ENCODE assay signal across 1 cellular context in genomic region chr6:28922841-28923317, GRCh38.
TF ChIP-seq lines count a peak whose summit lies in the region.

No MANE protein-coding gene starts in this region.

TF ChIP-seq in GM12878, 131 proteins besides CTCF, POLR2A, EP300 and RAD21 (continued from another document and continues in another):
- TF ChIP-seq, protein P1, sequence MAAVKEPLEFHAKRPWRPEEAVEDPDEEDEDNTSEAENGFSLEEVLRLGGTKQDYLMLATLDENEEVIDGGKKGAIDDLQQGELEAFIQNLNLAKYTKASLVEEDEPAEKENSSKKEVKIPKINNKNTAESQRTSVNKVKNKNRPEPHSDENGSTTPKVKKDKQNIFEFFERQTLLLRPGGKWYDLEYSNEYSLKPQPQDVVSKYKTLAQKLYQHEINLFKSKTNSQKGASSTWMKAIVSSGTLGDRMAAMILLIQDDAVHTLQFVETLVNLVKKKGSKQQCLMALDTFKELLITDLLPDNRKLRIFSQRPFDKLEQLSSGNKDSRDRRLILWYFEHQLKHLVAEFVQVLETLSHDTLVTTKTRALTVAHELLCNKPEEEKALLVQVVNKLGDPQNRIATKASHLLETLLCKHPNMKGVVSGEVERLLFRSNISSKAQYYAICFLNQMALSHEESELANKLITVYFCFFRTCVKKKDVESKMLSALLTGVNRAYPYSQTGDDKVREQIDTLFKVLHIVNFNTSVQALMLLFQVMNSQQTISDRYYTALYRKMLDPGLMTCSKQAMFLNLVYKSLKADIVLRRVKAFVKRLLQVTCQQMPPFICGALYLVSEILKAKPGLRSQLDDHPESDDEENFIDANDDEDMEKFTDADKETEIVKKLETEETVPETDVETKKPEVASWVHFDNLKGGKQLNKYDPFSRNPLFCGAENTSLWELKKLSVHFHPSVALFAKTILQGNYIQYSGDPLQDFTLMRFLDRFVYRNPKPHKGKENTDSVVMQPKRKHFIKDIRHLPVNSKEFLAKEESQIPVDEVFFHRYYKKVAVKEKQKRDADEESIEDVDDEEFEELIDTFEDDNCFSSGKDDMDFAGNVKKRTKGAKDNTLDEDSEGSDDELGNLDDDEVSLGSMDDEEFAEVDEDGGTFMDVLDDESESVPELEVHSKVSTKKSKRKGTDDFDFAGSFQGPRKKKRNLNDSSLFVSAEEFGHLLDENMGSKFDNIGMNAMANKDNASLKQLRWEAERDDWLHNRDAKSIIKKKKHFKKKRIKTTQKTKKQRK (IDR thresholded peaks at IDR 0.05; ENCODE audit: low read depth, low read length), result no peak
- TF ChIP-seq WRNIP1 (IDR thresholded peaks at IDR 0.05; ENCODE audit: borderline replicate concordance, low read depth, low read length) (no peak), PAX5 (IDR thresholded peaks at IDR 0.05; ENCODE audit: borderline replicate concordance, low read depth, low read length) (no peak), CUX1 (IDR thresholded peaks at IDR 0.05; ENCODE audit: insufficient replicate concordance, low read depth, low read length) (no peak), SUPT20H (IDR thresholded peaks at IDR 0.05; ENCODE audit: borderline replicate concordance, control insufficient read depth, low read depth, low read length) (no peak), SREBF2 (IDR thresholded peaks at IDR 0.05; ENCODE audit: low read length) (no peak), STAT1 (conservative IDR thresholded peaks at IDR 0.05) (no peak), SMARCA5 (IDR thresholded peaks at IDR 0.05) (0 out of 2 replicates have a peak, but pooled peaks have one; percentile 2), MAX (IDR thresholded peaks at IDR 0.05; ENCODE audit: low read depth, low read length) (no peak), ZNF274 (IDR thresholded peaks at IDR 0.05; ENCODE audit: insufficient read depth, insufficient read length) (no peak), BCL3 (IDR thresholded peaks at IDR 0.05; ENCODE audit: borderline replicate concordance, insufficient read depth, low read depth, low read length, poor library complexity, severe bottlenecking) (no peak), ZBTB4 (CRISPR knock-in tag; IDR thresholded peaks at IDR 0.05) (no peak), TARDBP (IDR thresholded peaks at IDR 0.05; ENCODE audit: borderline replicate concordance) (no peak), SREBF1 (IDR thresholded peaks at IDR 0.05; ENCODE audit: low read length) (no peak), NR2C2 (IDR thresholded peaks at IDR 0.05; ENCODE audit: borderline replicate concordance, control insufficient read depth, insufficient read length, low read depth) (no peak), FOXK2 (IDR thresholded peaks at IDR 0.05) (peak; percentile 32; the same call in 1 of the 2 replicates), ETV6 (conservative IDR thresholded peaks at IDR 0.05 in 1 of 2, IDR thresholded peaks at IDR 0.05 in 1 of 2; ENCODE audit: borderline replicate concordance in 1 of 2, low read depth in 1 of 2) (peak in 1 of 2 experiments; percentile 69; a peak in 1 of 4 replicates), CREM (IDR thresholded peaks at IDR 0.05; ENCODE audit: low read depth) (peak; percentile 36; the same call in 1 of the 2 replicates), FOS (IDR thresholded peaks at IDR 0.05; ENCODE audit: borderline replicate concordance, extremely low read depth, insufficient read length) (no peak), IRF5 (IDR thresholded peaks at IDR 0.05; ENCODE audit: borderline replicate concordance) (no peak), SRF (IDR thresholded peaks at IDR 0.05; ENCODE audit: low read depth in 2 of 2, low read length in 2 of 2) (no peak), POLR2AphosphoS2 (IDR thresholded peaks at IDR 0.05; ENCODE audit: low read depth, low read length) (no peak), MYB (IDR thresholded peaks at IDR 0.05; ENCODE audit: borderline replicate concordance, low read depth, low read length) (no peak), LARP7 (IDR thresholded peaks at IDR 0.05) (no peak; the same call in 1 of the 2 replicates), MEF2B (IDR thresholded peaks at IDR 0.05; ENCODE audit: partially characterized antibody, poor library complexity, severe bottlenecking) (peak; percentile 16), TBL1XR1 (IDR thresholded peaks at IDR 0.05; ENCODE audit: low read depth, low read length) (no peak), BHLHE40 (IDR thresholded peaks at IDR 0.05; ENCODE audit: borderline replicate concordance in 1 of 2, low read depth in 2 of 2, low read length in 1 of 2) (no peak), SP1 (IDR thresholded peaks at IDR 0.05; ENCODE audit: low read depth, low read length) (no peak), NFYA (IDR thresholded peaks at IDR 0.05; ENCODE audit: borderline replicate concordance, low read depth, low read length) (no peak), PML (IDR thresholded peaks at IDR 0.05; ENCODE audit: low read length) (no peak; the same call in 1 of the 2 replicates), HDAC2 (IDR thresholded peaks at IDR 0.05) (no peak), GATAD2B (conservative IDR thresholded peaks at IDR 0.05; ENCODE audit: low read depth) (no peak), BACH1 (IDR thresholded peaks at IDR 0.05; ENCODE audit: borderline replicate concordance) (no peak; the same call in 1 of the 2 replicates), NR2F1 (conservative IDR thresholded peaks at IDR 0.05) (no peak), YY1 (IDR thresholded peaks at IDR 0.05; ENCODE audit: low read depth, low read length) (peak; percentile 93), ZZZ3 (IDR thresholded peaks at IDR 0.05; ENCODE audit: control insufficient read depth, insufficient read length, low read depth) (no peak), RBBP5 (conservative IDR thresholded peaks at IDR 0.05) (no peak), SMC3 (IDR thresholded peaks at IDR 0.05; ENCODE audit: borderline replicate concordance, low read length) (no peak)
- TF ChIP-seq, protein P2, sequence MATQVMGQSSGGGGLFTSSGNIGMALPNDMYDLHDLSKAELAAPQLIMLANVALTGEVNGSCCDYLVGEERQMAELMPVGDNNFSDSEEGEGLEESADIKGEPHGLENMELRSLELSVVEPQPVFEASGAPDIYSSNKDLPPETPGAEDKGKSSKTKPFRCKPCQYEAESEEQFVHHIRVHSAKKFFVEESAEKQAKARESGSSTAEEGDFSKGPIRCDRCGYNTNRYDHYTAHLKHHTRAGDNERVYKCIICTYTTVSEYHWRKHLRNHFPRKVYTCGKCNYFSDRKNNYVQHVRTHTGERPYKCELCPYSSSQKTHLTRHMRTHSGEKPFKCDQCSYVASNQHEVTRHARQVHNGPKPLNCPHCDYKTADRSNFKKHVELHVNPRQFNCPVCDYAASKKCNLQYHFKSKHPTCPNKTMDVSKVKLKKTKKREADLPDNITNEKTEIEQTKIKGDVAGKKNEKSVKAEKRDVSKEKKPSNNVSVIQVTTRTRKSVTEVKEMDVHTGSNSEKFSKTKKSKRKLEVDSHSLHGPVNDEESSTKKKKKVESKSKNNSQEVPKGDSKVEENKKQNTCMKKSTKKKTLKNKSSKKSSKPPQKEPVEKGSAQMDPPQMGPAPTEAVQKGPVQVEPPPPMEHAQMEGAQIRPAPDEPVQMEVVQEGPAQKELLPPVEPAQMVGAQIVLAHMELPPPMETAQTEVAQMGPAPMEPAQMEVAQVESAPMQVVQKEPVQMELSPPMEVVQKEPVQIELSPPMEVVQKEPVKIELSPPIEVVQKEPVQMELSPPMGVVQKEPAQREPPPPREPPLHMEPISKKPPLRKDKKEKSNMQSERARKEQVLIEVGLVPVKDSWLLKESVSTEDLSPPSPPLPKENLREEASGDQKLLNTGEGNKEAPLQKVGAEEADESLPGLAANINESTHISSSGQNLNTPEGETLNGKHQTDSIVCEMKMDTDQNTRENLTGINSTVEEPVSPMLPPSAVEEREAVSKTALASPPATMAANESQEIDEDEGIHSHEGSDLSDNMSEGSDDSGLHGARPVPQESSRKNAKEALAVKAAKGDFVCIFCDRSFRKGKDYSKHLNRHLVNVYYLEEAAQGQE (IDR thresholded peaks at IDR 0.05; ENCODE audit: low read depth, low read length), result no peak
- TF ChIP-seq, protein P3, sequence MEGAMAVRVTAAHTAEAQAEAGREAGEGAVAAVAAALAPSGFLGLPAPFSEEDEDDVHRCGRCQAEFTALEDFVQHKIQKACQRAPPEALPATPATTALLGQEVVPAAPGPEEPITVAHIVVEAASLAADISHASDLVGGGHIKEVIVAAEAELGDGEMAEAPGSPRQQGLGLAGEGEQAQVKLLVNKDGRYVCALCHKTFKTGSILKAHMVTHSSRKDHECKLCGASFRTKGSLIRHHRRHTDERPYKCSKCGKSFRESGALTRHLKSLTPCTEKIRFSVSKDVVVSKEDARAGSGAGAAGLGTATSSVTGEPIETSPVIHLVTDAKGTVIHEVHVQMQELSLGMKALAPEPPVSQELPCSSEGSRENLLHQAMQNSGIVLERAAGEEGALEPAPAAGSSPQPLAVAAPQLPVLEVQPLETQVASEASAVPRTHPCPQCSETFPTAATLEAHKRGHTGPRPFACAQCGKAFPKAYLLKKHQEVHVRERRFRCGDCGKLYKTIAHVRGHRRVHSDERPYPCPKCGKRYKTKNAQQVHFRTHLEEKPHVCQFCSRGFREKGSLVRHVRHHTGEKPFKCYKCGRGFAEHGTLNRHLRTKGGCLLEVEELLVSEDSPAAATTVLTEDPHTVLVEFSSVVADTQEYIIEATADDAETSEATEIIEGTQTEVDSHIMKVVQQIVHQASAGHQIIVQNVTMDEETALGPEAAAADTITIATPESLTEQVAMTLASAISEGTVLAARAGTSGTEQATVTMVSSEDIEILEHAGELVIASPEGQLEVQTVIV (IDR thresholded peaks at IDR 0.05; ENCODE audit: borderline replicate concordance, partially characterized antibody), result no peak
